Comparison of ENCODE assay signal across 11 cellular contexts in the genomic region with DNA sequence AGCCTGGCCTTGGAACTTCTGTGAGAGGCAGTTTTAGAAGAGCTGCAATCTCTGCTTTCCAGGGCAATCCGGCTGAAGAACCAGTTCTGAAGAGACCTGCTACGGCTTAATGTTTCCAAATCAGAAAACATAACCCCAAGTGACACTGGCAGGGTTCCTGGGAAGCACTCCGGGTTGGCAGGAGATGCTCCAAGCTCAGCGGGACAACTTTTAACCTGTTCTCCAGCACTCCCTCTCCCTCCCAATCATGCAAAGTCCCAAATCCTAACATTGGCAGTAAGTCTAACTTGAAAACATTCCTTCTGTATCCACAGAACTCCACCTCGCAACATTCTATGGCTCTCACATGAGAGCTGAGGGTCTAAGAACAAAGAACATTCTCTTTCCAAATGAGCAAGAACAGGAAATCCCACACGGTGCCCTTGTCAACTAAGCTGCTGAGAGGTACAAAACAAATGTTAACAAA. TPM values are rescaled to one million over a fixed set of nuclear protein-coding genes. Genes with fewer than 3 reads are reported as not detected.
DNase-seq lines count a peak whose midpoint lies in the region; ATAC-seq and TF ChIP-seq lines count a peak whose summit lies in the region.
"Had no signal": no experiment of that assay in that cellular context is flagged by ENCODE, and none has a peak within 500 bp of the region (broad histone marks: within the 10 kb centered on the region; RNA-seq: fewer than 3 reads in every experiment).

No MANE protein-coding gene starts in this region.

- no peaks in the 10 kb centered on the region for H3K27me3 ChIP-seq in endodermal cell (ENCODE audit: control insufficient read depth, insufficient read depth, low read length, poor library complexity, severe bottlenecking)
- no peaks in the 10 kb centered on the region for H3K27me3 ChIP-seq in lower lobe of right lung (ENCODE audit: low read depth)
- H3K27me3 ChIP-seq in subcutaneous abdominal adipose tissue (ENCODE audit: control insufficient read depth in 5 of 5, insufficient read depth in 4 of 5, low read length in 5 of 5), result no peaks in the 10 kb centered on the region

- H3K4me3 Mint-ChIP-seq in WTC11 (no peak overlapping the region; the same call in 1 of the 2 replicates), endodermal cell (no peak overlapping the region)
- H3K4me3 Mint-ChIP-seq in natural killer cell treated with Interleukin-12 subunit alpha and Interleukin-12 subunit beta and Interleukin-15 and Interleukin-18, amount 100 ng/mL, for 72 hours, result no peak overlapping the region

- H3K4me1 ChIP-seq in endodermal cell (ENCODE audit: control insufficient read depth, insufficient read depth, low read length), result peaks cover 33% of the 10 kb centered on the region
- H3K4me1 ChIP-seq in lower lobe of right lung, result peaks cover 30% of the 10 kb centered on the region
- H3K4me1 ChIP-seq in subcutaneous abdominal adipose tissue (ENCODE audit: control insufficient read depth in 5 of 5, insufficient read depth in 5 of 5, low read length in 5 of 5), result peaks cover 8 to 19% (median 16%) of the 10 kb centered on the region in 5 donors

- CTCF ChIA-PET in WTC11 (lab: Charles Lee), result interaction anchor here (1.2 to 1.7 kb wide), 5 partner anchors 10 to 434 kb away, joined by 3 to 7 read pairs (median 4); a partner anchor contains a TSS

- H3K36me3 ChIP-seq in endodermal cell (ENCODE audit: control insufficient read depth, insufficient read depth, low read length) (peaks cover 57% of the 10 kb centered on the region), lower lobe of right lung (peaks cover 42% of the 10 kb centered on the region), subcutaneous abdominal adipose tissue (ENCODE audit: control insufficient read depth in 5 of 5, insufficient read depth in 5 of 5, low read length in 5 of 5) (peaks cover 13 to 55% (median 48%) of the 10 kb centered on the region in 5 donors)

- H3K27ac Mint-ChIP-seq in WTC11 (peak overlapping the region; percentile 88), endodermal cell (peak overlapping the region; percentile 66)
- H3K27ac Mint-ChIP-seq in natural killer cell treated with Interleukin-12 subunit alpha and Interleukin-12 subunit beta and Interleukin-15 and Interleukin-18, amount 100 ng/mL, for 72 hours, result peak overlapping the region in 1 of 2 donors; percentile 77

- H3K9ac ChIP-seq in endodermal cell (ENCODE audit: extremely low read depth, low read length, poor library complexity, severe bottlenecking), result no peak overlapping the region
- no peak overlapping the region for H3K9ac ChIP-seq in subcutaneous abdominal adipose tissue (ENCODE audit: low read length in 5 of 5)

- intact Hi-C loops in lower lobe of right lung (cut with DNase I), result no loop called here

- H3K36me3 Mint-ChIP-seq in WTC11 (peaks cover 33% of the 10 kb centered on the region), endodermal cell (ENCODE audit: low read depth) (peaks cover 36% of the 10 kb centered on the region)
- H3K36me3 Mint-ChIP-seq in natural killer cell treated with Interleukin-12 subunit alpha and Interleukin-12 subunit beta and Interleukin-15 and Interleukin-18, amount 100 ng/mL, for 72 hours, result peaks cover 23% of the 10 kb centered on the region

- DNase-seq in WTC11 (ENCODE audit: low spot score) (no peak), endodermal cell (no peak), lower lobe of right lung (no peak), GM19240 (ENCODE audit: insufficient read length, low spot score) (no peak), OCI-M1 (lab: John Stamatoyannopoulos, UW) (no peak), Ammon's horn (ENCODE audit: low spot score) (no peak)
- no peak for DNase-seq in natural killer cell treated with Interleukin-12 subunit alpha and Interleukin-12 subunit beta and Interleukin-15 and Interleukin-18, amount 100 ng/mL, for 72 hours (ENCODE audit: low spot score)
- DNase-seq: activated naive CD4-positive, alpha-beta T cell; NCI-H524 had no signal

- H3K27me3 Mint-ChIP-seq in WTC11 (ENCODE audit: low read depth) (no peaks in the 10 kb centered on the region), endodermal cell (ENCODE audit: insufficient read depth) (no peaks in the 10 kb centered on the region)
- no peaks in the 10 kb centered on the region for H3K27me3 Mint-ChIP-seq in natural killer cell treated with Interleukin-12 subunit alpha and Interleukin-12 subunit beta and Interleukin-15 and Interleukin-18, amount 100 ng/mL, for 72 hours

- TF ChIP-seq CTCF in WTC11 (IDR thresholded peaks at IDR 0.05) (no peak), endodermal cell (conservative IDR thresholded peaks at IDR 0.05) (no peak), lower lobe of right lung (IDR thresholded peaks at IDR 0.05) (no peak)

- 54 to 70% methylated on average over 4 to 6 of the region's 6 CpGs for WGBS in endodermal cell (ENCODE audit: insufficient coverage in 1 of 2, insufficient read length in 1 of 2), 2 experiments

- POLR2A ChIA-PET in WTC11 (lab: Charles Lee), result interaction anchor here (0.8 kb wide), 1 partner anchor 10 kb away, joined by 3 read pairs; no protein-coding TSS in a partner anchor

- H3K4me3 ChIP-seq in endodermal cell (ENCODE audit: low read length), result no peak overlapping the region
- H3K4me3 ChIP-seq in lower lobe of right lung, result no peak overlapping the region
- no peak overlapping the region for H3K4me3 ChIP-seq in subcutaneous abdominal adipose tissue (ENCODE audit: low read depth in 1 of 5, low read length in 5 of 5)

- ATAC-seq in WTC11 (peak; percentile 79), lower lobe of right lung (peak; percentile 39 to 47)
- no peak for ATAC-seq in natural killer cell treated with Interleukin-12 subunit alpha and Interleukin-12 subunit beta and Interleukin-15 and Interleukin-18, amount 100 ng/mL, for 72 hours
- ATAC-seq: activated CD4-positive, CD25-positive, alpha-beta regulatory T cell treated with anti-CD3 and anti-CD28 coated beads, Interleukin-2, amount 50 U/mL, for 24 hours had no signal

- H3K9me3 ChIP-seq in endodermal cell (ENCODE audit: control insufficient read depth, low read length), result no peaks in the 10 kb centered on the region
- H3K9me3 ChIP-seq in lower lobe of right lung, result no peaks in the 10 kb centered on the region
- H3K9me3 ChIP-seq in subcutaneous abdominal adipose tissue (ENCODE audit: control insufficient read depth in 5 of 5, low read length in 5 of 5), result no peaks in the 10 kb centered on the region

- peaks cover 66% of the 10 kb centered on the region for H3K4me1 Mint-ChIP-seq in WTC11
- peaks cover 57% of the 10 kb centered on the region for H3K4me1 Mint-ChIP-seq in endodermal cell
- peaks cover 13 to 35% of the 10 kb centered on the region in 2 donors for H3K4me1 Mint-ChIP-seq in natural killer cell treated with Interleukin-12 subunit alpha and Interleukin-12 subunit beta and Interleukin-15 and Interleukin-18, amount 100 ng/mL, for 72 hours (ENCODE audit: low read depth in 2 of 2)

- peak overlapping the region; percentile 50 for H3K27ac ChIP-seq in endodermal cell (ENCODE audit: low read depth, low read length)
- H3K27ac ChIP-seq in lower lobe of right lung, result no peak overlapping the region
- peak overlapping the region; percentile 11 for H3K27ac ChIP-seq in subcutaneous abdominal adipose tissue (ENCODE audit: low read depth, low read length)

- H3K9me3 Mint-ChIP-seq in WTC11, result no peaks in the 10 kb centered on the region
- H3K9me3 Mint-ChIP-seq in endodermal cell, result no peaks in the 10 kb centered on the region
- H3K9me3 Mint-ChIP-seq in natural killer cell treated with Interleukin-12 subunit alpha and Interleukin-12 subunit beta and Interleukin-15 and Interleukin-18, amount 100 ng/mL, for 72 hours, result no peaks in the 10 kb centered on the region

TF ChIP-seq in WTC11, 78 proteins besides CTCF, POLR2A, EP300 and RAD21:
- TF ChIP-seq TEAD1 (CRISPR knock-in tag; IDR thresholded peaks at IDR 0.05), result 0 out of 2 replicates have a peak, but pooled peaks have one; percentile 33
- TF ChIP-seq ZNF416 (CRISPR knock-in tag; IDR thresholded peaks at IDR 0.05), result no peak

RNA-seq across cellular contexts. Expression of a gene that starts 48.5 kb away (rescaled TPM):
- total RNA-seq in WTC11 (2021), result 16.3 to 21.3 TPM (median 16.7 TPM) in 3 replicates
- 10 to 100 TPM in 1 of 2 donors, 1 to 10 TPM in 1; 4.4 to 17.8 TPM for total RNA-seq in endodermal cell
- 41.5 TPM for polyA plus RNA-seq in endodermal cell (2013, experiment 1 of 2)
- polyA plus RNA-seq in endodermal cell (2013, experiment 2 of 2), result 44.1 TPM
- 6.5 TPM for total RNA-seq in lower lobe of right lung
- 1 to 10 TPM in 1 of 2 donors, under 1 TPM in 1; 0.61 to 2.5 TPM for total RNA-seq in natural killer cell treated with Interleukin-12 subunit alpha and Interleukin-12 subunit beta and Interleukin-15 and Interleukin-18, amount 100 ng/mL, for 72 hours

Comparison
In these comparisons a context has a peak if more than half of its experiments do, and no peak if none do; other contexts are left out.
1. ATAC-seq: peak in WTC11 (single experiment) and lower lobe of right lung (2 of 2); none in natural killer cell treated with Interleukin-12 subunit alpha and Interleukin-12 subunit beta and Interleukin-15 and Interleukin-18, amount 100 ng/mL, for 72 hours (0 of 2).